In the genomic region with DNA sequence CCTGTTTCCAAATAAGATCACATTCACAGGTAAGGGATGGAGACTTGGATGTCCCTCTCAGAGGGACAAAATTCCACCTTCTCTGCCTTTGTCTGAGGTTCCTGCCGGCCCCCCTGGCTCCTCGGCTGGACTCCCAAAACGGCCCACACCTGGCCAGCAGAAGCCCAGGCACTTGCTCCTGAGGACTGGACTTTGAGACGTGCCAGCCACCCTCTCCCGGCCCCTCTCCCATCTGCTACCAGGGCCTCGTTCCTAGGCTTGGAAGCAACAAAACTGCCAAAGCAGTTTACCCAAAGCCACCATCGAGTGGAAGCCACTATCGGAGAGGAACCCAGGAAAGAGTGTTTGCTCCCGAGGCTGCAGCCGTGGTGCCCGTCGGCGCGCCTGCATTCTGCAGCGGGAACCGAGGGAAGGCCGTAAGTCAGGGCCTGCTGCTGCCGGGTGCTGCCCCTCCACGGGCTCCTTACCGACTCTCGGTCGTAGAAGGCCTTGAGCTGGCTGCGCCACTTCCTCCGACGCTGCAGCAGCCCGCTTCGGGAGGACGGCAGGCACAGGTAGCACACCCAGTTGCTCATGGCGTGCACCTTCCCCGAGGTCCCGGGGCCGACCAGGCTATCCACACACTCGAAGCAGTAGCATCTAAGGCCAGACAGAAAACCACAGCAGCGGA, we compare ENCODE assay signal across 1 cellular context.
TF ChIP-seq lines count a peak whose summit lies in the region.

No MANE protein-coding gene starts in this region.

TF ChIP-seq in GM23338, 12 proteins besides CTCF, POLR2A, EP300 and RAD21 (continued from another document):
- TF ChIP-seq, protein P1, sequence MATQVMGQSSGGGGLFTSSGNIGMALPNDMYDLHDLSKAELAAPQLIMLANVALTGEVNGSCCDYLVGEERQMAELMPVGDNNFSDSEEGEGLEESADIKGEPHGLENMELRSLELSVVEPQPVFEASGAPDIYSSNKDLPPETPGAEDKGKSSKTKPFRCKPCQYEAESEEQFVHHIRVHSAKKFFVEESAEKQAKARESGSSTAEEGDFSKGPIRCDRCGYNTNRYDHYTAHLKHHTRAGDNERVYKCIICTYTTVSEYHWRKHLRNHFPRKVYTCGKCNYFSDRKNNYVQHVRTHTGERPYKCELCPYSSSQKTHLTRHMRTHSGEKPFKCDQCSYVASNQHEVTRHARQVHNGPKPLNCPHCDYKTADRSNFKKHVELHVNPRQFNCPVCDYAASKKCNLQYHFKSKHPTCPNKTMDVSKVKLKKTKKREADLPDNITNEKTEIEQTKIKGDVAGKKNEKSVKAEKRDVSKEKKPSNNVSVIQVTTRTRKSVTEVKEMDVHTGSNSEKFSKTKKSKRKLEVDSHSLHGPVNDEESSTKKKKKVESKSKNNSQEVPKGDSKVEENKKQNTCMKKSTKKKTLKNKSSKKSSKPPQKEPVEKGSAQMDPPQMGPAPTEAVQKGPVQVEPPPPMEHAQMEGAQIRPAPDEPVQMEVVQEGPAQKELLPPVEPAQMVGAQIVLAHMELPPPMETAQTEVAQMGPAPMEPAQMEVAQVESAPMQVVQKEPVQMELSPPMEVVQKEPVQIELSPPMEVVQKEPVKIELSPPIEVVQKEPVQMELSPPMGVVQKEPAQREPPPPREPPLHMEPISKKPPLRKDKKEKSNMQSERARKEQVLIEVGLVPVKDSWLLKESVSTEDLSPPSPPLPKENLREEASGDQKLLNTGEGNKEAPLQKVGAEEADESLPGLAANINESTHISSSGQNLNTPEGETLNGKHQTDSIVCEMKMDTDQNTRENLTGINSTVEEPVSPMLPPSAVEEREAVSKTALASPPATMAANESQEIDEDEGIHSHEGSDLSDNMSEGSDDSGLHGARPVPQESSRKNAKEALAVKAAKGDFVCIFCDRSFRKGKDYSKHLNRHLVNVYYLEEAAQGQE (IDR thresholded peaks at IDR 0.05; ENCODE audit: unreplicated experiment): no peak
- TF ChIP-seq, protein P2, sequence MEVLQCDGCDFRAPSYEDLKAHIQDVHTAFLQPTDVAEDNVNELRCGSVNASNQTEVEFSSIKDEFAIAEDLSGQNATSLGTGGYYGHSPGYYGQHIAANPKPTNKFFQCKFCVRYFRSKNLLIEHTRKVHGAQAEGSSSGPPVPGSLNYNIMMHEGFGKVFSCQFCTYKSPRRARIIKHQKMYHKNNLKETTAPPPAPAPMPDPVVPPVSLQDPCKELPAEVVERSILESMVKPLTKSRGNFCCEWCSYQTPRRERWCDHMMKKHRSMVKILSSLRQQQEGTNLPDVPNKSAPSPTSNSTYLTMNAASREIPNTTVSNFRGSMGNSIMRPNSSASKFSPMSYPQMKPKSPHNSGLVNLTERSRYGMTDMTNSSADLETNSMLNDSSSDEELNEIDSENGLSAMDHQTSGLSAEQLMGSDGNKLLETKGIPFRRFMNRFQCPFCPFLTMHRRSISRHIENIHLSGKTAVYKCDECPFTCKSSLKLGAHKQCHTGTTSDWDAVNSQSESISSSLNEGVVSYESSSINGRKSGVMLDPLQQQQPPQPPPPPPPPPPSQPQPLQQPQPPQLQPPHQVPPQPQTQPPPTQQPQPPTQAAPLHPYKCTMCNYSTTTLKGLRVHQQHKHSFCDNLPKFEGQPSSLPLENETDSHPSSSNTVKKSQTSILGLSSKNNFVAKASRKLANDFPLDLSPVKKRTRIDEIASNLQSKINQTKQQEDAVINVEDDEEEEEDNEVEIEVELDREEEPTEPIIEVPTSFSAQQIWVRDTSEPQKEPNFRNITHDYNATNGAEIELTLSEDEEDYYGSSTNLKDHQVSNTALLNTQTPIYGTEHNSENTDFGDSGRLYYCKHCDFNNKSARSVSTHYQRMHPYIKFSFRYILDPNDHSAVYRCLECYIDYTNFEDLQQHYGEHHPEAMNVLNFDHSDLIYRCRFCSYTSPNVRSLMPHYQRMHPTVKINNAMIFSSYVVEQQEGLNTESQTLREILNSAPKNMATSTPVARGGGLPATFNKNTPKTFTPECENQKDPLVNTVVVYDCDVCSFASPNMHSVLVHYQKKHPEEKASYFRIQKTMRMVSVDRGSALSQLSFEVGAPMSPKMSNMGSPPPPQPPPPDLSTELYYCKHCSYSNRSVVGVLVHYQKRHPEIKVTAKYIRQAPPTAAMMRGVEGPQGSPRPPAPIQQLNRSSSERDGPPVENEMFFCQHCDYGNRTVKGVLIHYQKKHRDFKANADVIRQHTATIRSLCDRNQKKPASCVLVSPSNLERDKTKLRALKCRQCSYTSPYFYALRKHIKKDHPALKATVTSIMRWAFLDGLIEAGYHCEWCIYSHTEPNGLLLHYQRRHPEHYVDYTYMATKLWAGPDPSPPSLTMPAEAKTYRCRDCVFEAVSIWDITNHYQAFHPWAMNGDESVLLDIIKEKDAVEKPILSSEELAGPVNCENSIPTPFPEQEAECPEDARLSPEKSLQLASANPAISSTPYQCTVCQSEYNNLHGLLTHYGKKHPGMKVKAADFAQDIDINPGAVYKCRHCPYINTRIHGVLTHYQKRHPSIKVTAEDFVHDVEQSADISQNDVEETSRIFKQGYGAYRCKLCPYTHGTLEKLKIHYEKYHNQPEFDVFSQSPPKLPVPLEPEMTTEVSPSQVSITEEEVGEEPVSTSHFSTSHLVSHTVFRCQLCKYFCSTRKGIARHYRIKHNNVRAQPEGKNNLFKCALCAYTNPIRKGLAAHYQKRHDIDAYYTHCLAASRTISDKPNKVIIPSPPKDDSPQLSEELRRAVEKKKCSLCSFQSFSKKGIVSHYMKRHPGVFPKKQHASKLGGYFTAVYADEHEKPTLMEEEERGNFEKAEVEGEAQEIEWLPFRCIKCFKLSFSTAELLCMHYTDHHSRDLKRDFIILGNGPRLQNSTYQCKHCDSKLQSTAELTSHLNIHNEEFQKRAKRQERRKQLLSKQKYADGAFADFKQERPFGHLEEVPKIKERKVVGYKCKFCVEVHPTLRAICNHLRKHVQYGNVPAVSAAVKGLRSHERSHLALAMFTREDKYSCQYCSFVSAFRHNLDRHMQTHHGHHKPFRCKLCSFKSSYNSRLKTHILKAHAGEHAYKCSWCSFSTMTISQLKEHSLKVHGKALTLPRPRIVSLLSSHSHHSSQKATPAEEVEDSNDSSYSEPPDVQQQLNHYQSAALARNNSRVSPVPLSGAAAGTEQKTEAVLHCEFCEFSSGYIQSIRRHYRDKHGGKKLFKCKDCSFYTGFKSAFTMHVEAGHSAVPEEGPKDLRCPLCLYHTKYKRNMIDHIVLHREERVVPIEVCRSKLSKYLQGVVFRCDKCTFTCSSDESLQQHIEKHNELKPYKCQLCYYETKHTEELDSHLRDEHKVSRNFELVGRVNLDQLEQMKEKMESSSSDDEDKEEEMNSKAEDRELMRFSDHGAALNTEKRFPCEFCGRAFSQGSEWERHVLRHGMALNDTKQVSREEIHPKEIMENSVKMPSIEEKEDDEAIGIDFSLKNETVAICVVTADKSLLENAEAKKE (CRISPR knock-in tag; IDR thresholded peaks at IDR 0.05): no peak
- TF ChIP-seq POLR2AphosphoS5 (IDR thresholded peaks at IDR 0.05; ENCODE audit: low read depth) (no peak), CREB1 (CRISPR knock-in tag; IDR thresholded peaks at IDR 0.05; ENCODE audit: low read depth) (no peak)
TF ChIP-seq in GM23338: peak in this region for 0.
